In the genomic region with DNA sequence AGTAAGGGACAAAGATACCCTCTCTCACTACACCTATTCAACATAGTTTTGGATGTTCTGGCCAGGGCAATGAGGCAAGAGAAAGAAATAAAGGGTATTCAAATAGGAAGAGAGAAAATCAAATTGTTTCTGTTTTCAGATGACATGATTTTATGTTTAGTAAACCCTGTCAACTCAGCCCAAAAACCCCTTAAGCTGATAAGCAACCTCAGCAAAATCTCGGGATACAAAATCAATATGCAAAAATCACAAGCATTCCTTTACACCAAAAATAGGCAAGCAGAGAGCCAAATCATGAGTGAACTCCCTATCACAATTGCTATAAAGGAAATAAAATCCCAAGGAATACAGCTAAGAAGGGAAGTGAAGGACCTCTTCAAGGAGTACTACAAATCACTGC, we compare ENCODE assay signal across 8 cellular contexts.
"Had no signal": no experiment of that assay in that cellular context is flagged by ENCODE, and none has a peak within 500 bp of the region (broad histone marks: within the 10 kb centered on the region; RNA-seq: fewer than 3 reads in every experiment).

No MANE protein-coding gene starts in this region.

- DNase-seq: GDM1, GF-D8 had no signal

- H3K4me3 ChIP-seq: GM12878 had no signal

- ATAC-seq: GM12878 had no signal

- FAIRE-seq: G401.6, GM12878, GM12891, GM12892, GM18507, GM19239 had no signal
